ENCODE assay signal across 21 cellular contexts in genomic region chr13:110303644-110304043, GRCh38. TPM values are rescaled to one million over a fixed set of nuclear protein-coding genes. Genes with fewer than 3 reads are reported as not detected.
DNase-seq lines count a peak whose midpoint lies in the region; ATAC-seq, FAIRE-seq and TF ChIP-seq lines count a peak whose summit lies in the region.
"Had no signal": no experiment of that assay in that cellular context is flagged by ENCODE, and none has a peak within 500 bp of the region (broad histone marks: within the 10 kb centered on the region; RNA-seq: fewer than 3 reads in every experiment).

No MANE protein-coding gene starts in this region.

- H3K27me3 Mint-ChIP-seq in astrocyte (ENCODE audit: low read depth, unreplicated experiment) = no peaks in the 10 kb centered on the region
- no peaks in the 10 kb centered on the region for H3K27me3 Mint-ChIP-seq in nephron (ENCODE audit: low read depth)

- peaks cover 36% of the 10 kb centered on the region for H3K36me3 Mint-ChIP-seq in astrocyte (ENCODE audit: low read depth, unreplicated experiment)
- peaks cover 3% of the 10 kb centered on the region for H3K36me3 Mint-ChIP-seq in nephron (ENCODE audit: low read depth)
- H3K36me3 Mint-ChIP-seq in activated naive CD4-positive, alpha-beta T cell treated with anti-CD3 and anti-CD28 coated beads, Interleukin-2, amount 50 U/mL, for 72 hours = peaks cover 0 to 6% of the 10 kb centered on the region in 2 donors
- H3K36me3 Mint-ChIP-seq: IgD-negative memory B cell had no signal

- peak overlapping the region; percentile 98 for H3K4me2 ChIP-seq in astrocyte (ENCODE audit: low read length)

- H3K4me1 Mint-ChIP-seq in astrocyte (ENCODE audit: low read depth, unreplicated experiment) = peaks cover 52% of the 10 kb centered on the region
- H3K4me1 Mint-ChIP-seq in nephron = peaks cover 62% of the 10 kb centered on the region

- intact Hi-C loops in tibial artery (cut with DNase I; ENCODE audit: low total_unique reads) = loop anchor here (10.0 kb wide), 1 partner anchor 79 kb away; no protein-coding TSS in a partner anchor

- H3K9me3 Mint-ChIP-seq in astrocyte (ENCODE audit: unreplicated experiment) (no peaks in the 10 kb centered on the region), nephron (no peaks in the 10 kb centered on the region)
- no peaks in the 10 kb centered on the region for H3K9me3 Mint-ChIP-seq in activated naive CD4-positive, alpha-beta T cell treated with anti-CD3 and anti-CD28 coated beads, Interleukin-2, amount 50 U/mL, for 72 hours
- H3K9me3 Mint-ChIP-seq: activated T-helper 2 cell treated with anti-CD3 and anti-CD28 coated beads, Interferon-gamma antibody, Interleukin-2, Interleukin-4, amounts not matched to agents 10 μg/mL and 5 μg/mL and 100 μg/mL, durations not matched to agents 14 hours and 24 hours and 36 hours had no signal

- no peak for FAIRE-seq in astrocyte (lab: Jason Lieb, UNC)
- FAIRE-seq: colon, keratinocyte had no signal

- peak overlapping the region; percentile 95 for H3K4me3 ChIP-seq in astrocyte (ENCODE audit: insufficient read depth, low read depth, low read length)
- peak overlapping the region; percentile 10 for H3K4me3 ChIP-seq in epithelial cell of proximal tubule (ENCODE audit: low read depth, low read length)
- H3K4me3 ChIP-seq in tibial artery = peak overlapping the region; percentile 79 to 97
- H3K4me3 ChIP-seq: hepatocyte had no signal

- H3K27me3 ChIP-seq in astrocyte (ENCODE audit: insufficient read depth, low read length) = no peaks in the 10 kb centered on the region
- no peaks in the 10 kb centered on the region for H3K27me3 ChIP-seq in tibial artery
- H3K27me3 ChIP-seq: hepatocyte had no signal

- peaks cover 100% of the 10 kb centered on the region for H3K79me2 ChIP-seq in astrocyte (ENCODE audit: insufficient read depth, low read length)

- peaks cover 86% of the 10 kb centered on the region for H4K20me1 ChIP-seq in astrocyte (ENCODE audit: insufficient read depth, low read length)

- H2AFZ ChIP-seq in astrocyte (ENCODE audit: low read depth, low read length) = no peak overlapping the region
- H2AFZ ChIP-seq: hepatocyte had no signal

- H3K36me3 ChIP-seq in astrocyte (ENCODE audit: insufficient read depth, low read length) (peaks cover 24% of the 10 kb centered on the region), tibial artery (peaks cover 0 to 4% (median 0%) of the 10 kb centered on the region in 3 donors)
- H3K36me3 ChIP-seq: adrenal gland had no signal

- no peak for ATAC-seq in activated naive CD4-positive, alpha-beta T cell treated with anti-CD3 and anti-CD28 coated beads, Interleukin-2, amount 50 U/mL, for 72 hours
- ATAC-seq in GM21723 (IDR thresholded peaks at IDR 0.05; ENCODE audit: unreplicated experiment) = no peak
- ATAC-seq: esophagus mucosa had no signal

- H3K4me3 Mint-ChIP-seq in astrocyte (ENCODE audit: unreplicated experiment) (peak overlapping the region; percentile 95), nephron (peak overlapping the region; percentile 11 to 32 (median 20))
- H3K4me3 Mint-ChIP-seq: IgD-negative memory B cell had no signal

- TF ChIP-seq CTCF in astrocyte (IDR thresholded peaks at IDR 0.05; ENCODE audit: insufficient read depth, low read depth, low read length) (no peak), epithelial cell of proximal tubule (conservative IDR thresholded peaks at IDR 0.05; ENCODE audit: low read depth, low read length) (no peak), nephron (IDR thresholded peaks at IDR 0.05; ENCODE audit: unreplicated experiment in 3 of 3) (no peak), tibial artery (IDR thresholded peaks at IDR 0.05) (no peak)

- no peak for DNase-seq in astrocyte (ENCODE audit: low read depth)
- DNase-seq in epithelial cell of proximal tubule (ENCODE audit: low read depth) = no peak
- no peak for DNase-seq in tibial artery
- no peak for DNase-seq in DMS79 treated with DMSO at 0.1 percent for 48 hours (lab: John Stamatoyannopoulos, UW)
- DNase-seq in cerebellar cortex (ENCODE audit: low spot score) = no peak
- no peak for DNase-seq in activated naive CD4-positive, alpha-beta T cell treated with anti-CD3 and anti-CD28 coated beads, Interleukin-2, amount 50 U/mL, for 72 hours (ENCODE audit: low spot score in 2 of 2)
- DNase-seq: activated CD4-positive, alpha-beta T cell treated with anti-CD3 and anti-CD28 coated beads for 1 hour; C1 segment of cervical spinal cord; DMS 273 treated with DMSO at 0.1 percent for 48 hours; NCI-H2029; NCI-H446; stimulated activated CD4-positive, alpha-beta T cell treated with anti-CD3 and anti-CD28 coated beads, Interleukin-4, amount 100 ng/mL, for 24 hours had no signal

- no peaks in the 10 kb centered on the region for H3K9me3 ChIP-seq in astrocyte (ENCODE audit: insufficient read depth, low read depth, low read length)
- H3K9me3 ChIP-seq in tibial artery = no peaks in the 10 kb centered on the region
- H3K9me3 ChIP-seq: adrenal gland had no signal

- H3K27ac ChIP-seq in astrocyte (ENCODE audit: low read depth, low read length) (peak overlapping the region; percentile 23), tibial artery (peak overlapping the region; percentile 96 to 99)
- H3K27ac ChIP-seq: hepatocyte had no signal

- peak overlapping the region; percentile 97 for H3K9ac ChIP-seq in astrocyte (ENCODE audit: low read length)

- H3K4me1 ChIP-seq in astrocyte (ENCODE audit: insufficient read depth, low read length) = peaks cover 45% of the 10 kb centered on the region
- H3K4me1 ChIP-seq in tibial artery = peaks cover 9 to 65% (median 54%) of the 10 kb centered on the region in 4 donors

- H3K27ac Mint-ChIP-seq in astrocyte (ENCODE audit: unreplicated experiment) (peak overlapping the region; percentile 16), nephron (peak overlapping the region in 2 of 3 experiments; percentile 86 to 89)
- H3K27ac Mint-ChIP-seq in activated naive CD4-positive, alpha-beta T cell treated with anti-CD3 and anti-CD28 coated beads, Interleukin-2, amount 50 U/mL, for 72 hours = no peak overlapping the region
- H3K27ac Mint-ChIP-seq: activated T-helper 2 cell treated with anti-CD3 and anti-CD28 coated beads, Interferon-gamma antibody, Interleukin-2, Interleukin-4, amounts not matched to agents 10 μg/mL and 5 μg/mL and 100 μg/mL, durations not matched to agents 14 hours and 24 hours and 36 hours; IgD-negative memory B cell had no signal

RNA-seq across cellular contexts. Expression of gene COL4A1, which starts 3.3 kb away (rescaled TPM):
- 2,489 and 3,103 TPM in 2 replicates for total RNA-seq in astrocyte
- total RNA-seq in epithelial cell of proximal tubule = 426 and 547 TPM in 2 replicates
- under 1 TPM in 1 of 2 donors, not detected in 1; 0.14 TPM for total RNA-seq in activated naive CD4-positive, alpha-beta T cell treated with anti-CD3 and anti-CD28 coated beads, Interleukin-2, amount 50 U/mL, for 72 hours
- total RNA-seq: activated T-helper 2 cell treated with anti-CD3 and anti-CD28 coated beads, Interferon-gamma antibody, Interleukin-2, Interleukin-4, amounts not matched to agents 10 μg/mL and 5 μg/mL and 100 μg/mL, durations not matched to agents 14 hours and 24 hours and 36 hours had no signal

RNA-seq across cellular contexts. Expression of gene COL4A2, which starts 3.4 kb away (rescaled TPM):
- total RNA-seq in astrocyte (1,414 and 1,647 TPM in 2 replicates), epithelial cell of proximal tubule (513 and 728 TPM in 2 replicates)
- total RNA-seq in activated naive CD4-positive, alpha-beta T cell treated with anti-CD3 and anti-CD28 coated beads, Interleukin-2, amount 50 U/mL, for 72 hours = under 1 TPM in 1 of 2 donors, not detected in 1; 0.84 TPM
- total RNA-seq: activated T-helper 2 cell treated with anti-CD3 and anti-CD28 coated beads, Interferon-gamma antibody, Interleukin-2, Interleukin-4, amounts not matched to agents 10 μg/mL and 5 μg/mL and 100 μg/mL, durations not matched to agents 14 hours and 24 hours and 36 hours had no signal

Comparison
In these comparisons a context has a peak if more than half of its experiments do, and no peak if none do; other contexts are left out.
1. H3K4me3 ChIP-seq: peak in every context shown above with its lines; median percentile 95 in astrocyte; 88 in tibial artery; 10 in epithelial cell of proximal tubule.
2. H3K27ac Mint-ChIP-seq: peak in astrocyte (single experiment) and nephron (2 of 3); none in activated naive CD4-positive, alpha-beta T cell treated with anti-CD3 and anti-CD28 coated beads, Interleukin-2, amount 50 U/mL, for 72 hours (0 of 2).
3. RNA of gene COL4A1, which starts 3.3 kb away (total RNA-seq): 2,489 to 3,103 TPM in astrocyte and 426 to 547 TPM in epithelial cell of proximal tubule; 0.14 TPM in activated naive CD4-positive, alpha-beta T cell treated with anti-CD3 and anti-CD28 coated beads, Interleukin-2, amount 50 U/mL, for 72 hours; every median in the first group is over 100 times any median in the second.
4. RNA of gene COL4A2, which starts 3.4 kb away (total RNA-seq): 1,414 to 1,647 TPM in astrocyte and 513 to 728 TPM in epithelial cell of proximal tubule; 0.84 TPM in activated naive CD4-positive, alpha-beta T cell treated with anti-CD3 and anti-CD28 coated beads, Interleukin-2, amount 50 U/mL, for 72 hours; every median in the first group is over 100 times any median in the second.